ENCODE assay signal across 9 cellular contexts in the genomic region with DNA sequence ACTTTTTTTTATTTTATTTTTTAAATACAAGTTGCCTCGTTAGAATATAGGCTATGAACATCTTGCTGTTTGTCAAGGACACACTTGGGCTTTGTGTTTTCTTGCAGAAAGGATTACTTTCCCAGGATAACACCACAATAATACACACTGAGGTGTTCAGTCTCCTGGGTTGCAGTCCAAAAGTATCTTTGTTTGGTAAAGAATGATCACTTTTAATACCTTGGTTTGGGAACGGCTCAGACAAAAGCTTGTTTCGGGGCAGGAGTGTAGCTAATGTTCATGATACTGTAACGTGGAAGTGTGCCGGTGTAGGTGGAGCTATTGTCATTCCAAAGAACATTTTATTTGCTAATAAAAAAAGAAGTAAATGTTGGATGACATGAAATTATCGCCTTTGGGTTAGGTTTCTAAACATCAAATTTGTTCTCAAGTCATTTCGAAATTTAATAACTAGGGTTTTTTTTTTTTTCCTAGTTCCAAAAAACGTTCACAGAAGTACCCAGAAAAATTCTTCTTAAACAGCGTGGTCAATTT. TPM values are rescaled to one million over a fixed set of nuclear protein-coding genes. Genes with fewer than 3 reads are reported as not detected.
DNase-seq lines count a peak whose midpoint lies in the region; ATAC-seq, FAIRE-seq and TF ChIP-seq lines count a peak whose summit lies in the region.
"Had no signal": no experiment of that assay in that cellular context is flagged by ENCODE, and none has a peak within 500 bp of the region (broad histone marks: within the 10 kb centered on the region; RNA-seq: fewer than 3 reads in every experiment).

No MANE protein-coding gene starts in this region.

- POLR2A ChIA-PET in A549 (lab: Yijun Ruan, JAX), result interaction anchor here (0.7 to 0.8 kb wide), 2 partner anchors 8 to 120 kb away, joined by 3 to 4 read pairs; no protein-coding TSS in a partner anchor

- H3K36me3 Mint-ChIP-seq in IgD-negative memory B cell, result peaks cover 1% of the 10 kb centered on the region

- peak overlapping the region; percentile 93 to 99 (median 97) for H3K27ac Mint-ChIP-seq in IgD-negative memory B cell

- no peak for TF ChIP-seq EP300 in A549 (IDR thresholded peaks at IDR 0.05)

- H3K4me3 ChIP-seq in A549 (peak overlapping the region; percentile 96), breast epithelium (peak overlapping the region; percentile 94 to 98 (median 97)), mononuclear cell (ENCODE audit: low read length) (peak overlapping the region; percentile 91)

- H3K27ac ChIP-seq in A549 (peak overlapping the region; percentile 94 to 99; a peak in 5 of 6 replicates), breast epithelium (peak overlapping the region in 1 of 2 donors; percentile 99)

- TF ChIP-seq RAD21 in A549 (conservative IDR thresholded peaks at IDR 0.05 in 1 of 2, IDR thresholded peaks at IDR 0.05 in 1 of 2), result no peak

- H3K4me1 Mint-ChIP-seq in IgD-negative memory B cell, result peaks cover 26 to 46% (median 42%) of the 10 kb centered on the region in 3 donors

- DNase-seq in A549 (ENCODE audit: low read depth in 1 of 2, low spot score in 1 of 2) (no peak), breast epithelium (ENCODE audit: low spot score in 2 of 2) (no peak), NCI-H1092 (lab: John Stamatoyannopoulos, UW) (no peak), HuH-7 (ENCODE audit: low spot score) (no peak), cerebellum (ENCODE audit: low spot score) (no peak)
- no peak for DNase-seq in stimulated activated CD4-positive, alpha-beta T cell treated with anti-CD3 and anti-CD28 coated beads, Interleukin-12 subunit alpha, Interleukin-12 subunit beta, amount 100 ng/mL, for 4 hours

- no peaks in the 10 kb centered on the region for H3K27me3 ChIP-seq in breast epithelium
- H3K27me3 ChIP-seq in mononuclear cell (ENCODE audit: insufficient read depth, low read length), result no peaks in the 10 kb centered on the region

- H3K9me3 ChIP-seq in A549 (no peaks in the 10 kb centered on the region), breast epithelium (no peaks in the 10 kb centered on the region), mononuclear cell (ENCODE audit: low read depth, low read length) (no peaks in the 10 kb centered on the region)

- no peak for FAIRE-seq in A549 (lab: Jason Lieb, UNC)
- FAIRE-seq: TTC549 had no signal

- no peaks in the 10 kb centered on the region for H3K36me3 ChIP-seq in breast epithelium

- CTCF ChIA-PET in A549 (lab: Yijun Ruan, JAX), result interaction anchor here (0.7 to 2.5 kb wide), 7 partner anchors 9 to 275 kb away, joined by 3 to 12 read pairs (median 3); partner anchors contain the start of gene LIMK1

- H3K4me1 ChIP-seq in A549 (peaks cover 42% of the 10 kb centered on the region), breast epithelium (peaks cover 0 to 8% of the 10 kb centered on the region in 2 donors), mononuclear cell (ENCODE audit: insufficient read depth, low read length) (peaks cover 65% of the 10 kb centered on the region)

- ATAC-seq in A549, result no peak

- no peaks in the 10 kb centered on the region for H3K9me3 Mint-ChIP-seq in IgD-negative memory B cell

- intact Hi-C loops in breast epithelium (cut with DNase I; ENCODE audit: low total_unique reads), result loop anchor here (10.0 kb wide), 1 partner anchor 111 kb away; no protein-coding TSS in a partner anchor

- no peak for TF ChIP-seq POLR2A in A549 (IDR thresholded peaks at IDR 0.05; ENCODE audit: low read length)
- TF ChIP-seq POLR2A in breast epithelium (IDR thresholded peaks at IDR 0.05), result no peak

- 14% methylated on average over 9 of the region's 9 CpGs for WGBS in A549 (ENCODE audit: missing lambda C conversion rate)

- TF ChIP-seq CTCF in A549 (IDR thresholded peaks at IDR 0.05) (no peak), breast epithelium (IDR thresholded peaks at IDR 0.05) (no peak)

- H3K27me3 Mint-ChIP-seq in IgD-negative memory B cell, result no peaks in the 10 kb centered on the region

- H3K4me3 Mint-ChIP-seq in IgD-negative memory B cell, result peak overlapping the region; percentile 87 to 99 (median 94)

- peak overlapping the region; percentile 96 for H3K4me2 ChIP-seq in A549

TF ChIP-seq in A549, 52 proteins besides CTCF, POLR2A, EP300 and RAD21:
- no peak for TF ChIP-seq PBX3 (IDR thresholded peaks at IDR 0.05)

RNA-seq across cellular contexts. Expression of gene EIF4H, which starts 1.2 kb away (rescaled TPM):
- polyA plus RNA-seq in A549 (2011; rRNA removed), result 300 and 364 TPM in 2 replicates
- 289 and 308 TPM in 2 replicates for polyA plus RNA-seq in A549 (2012; cell fraction: cytosol; rRNA removed)
- polyA plus RNA-seq in A549 (2012; cell fraction: nucleus; rRNA removed), result 226 and 322 TPM in 2 replicates
- 343 to 377 TPM (median 361 TPM) in 3 replicates for polyA plus RNA-seq in A549 (2017; fragmentation: RNase III; extraction: RNeasy Plus Mini Kit Qiagen cat#74134 plus additional on column Dnase treatment)
- 229 and 243 TPM in 2 replicates for polyA minus RNA-seq in A549 (2011; rRNA and poly(A)+ RNA removed)
- polyA plus RNA-seq in IgD-negative memory B cell, result 197 TPM
- 100 to 1,000 TPM; 199 to 256 (median 238) TPM for total RNA-seq in breast epithelium
- 288 TPM for total RNA-seq in mononuclear cell
- total RNA-seq in cerebellum, result 141 TPM

RNA-seq across cellular contexts. Expression of gene LAT2, which starts 34.5 kb away (rescaled TPM):
- polyA plus RNA-seq in A549 (2011; rRNA removed) (2.9 and 3.0 TPM in 2 replicates), A549 (2017; fragmentation: RNase III; extraction: RNeasy Plus Mini Kit Qiagen cat#74134 plus additional on column Dnase treatment) (0.83 to 1.0 TPM (median 0.97 TPM) in 3 replicates), IgD-negative memory B cell (383 TPM)
- polyA plus RNA-seq in A549 (2012; cell fraction: cytosol; rRNA removed), result 1.3 and 1.7 TPM in 2 replicates
- 3.1 and 3.8 TPM in 2 replicates for polyA plus RNA-seq in A549 (2012; cell fraction: nucleus; rRNA removed)
- 2.7 and 4.2 TPM in 2 replicates for polyA minus RNA-seq in A549 (2011; rRNA and poly(A)+ RNA removed)
- total RNA-seq in breast epithelium (1 to 10 TPM; 6.9 to 9.4 (median 7.7) TPM), mononuclear cell (32.5 TPM), cerebellum (2.5 TPM)
